Comparison of ENCODE assay signal across 18 cellular contexts in genomic region chr3:126541628-126542339, GRCh38. TPM values are rescaled to one million over a fixed set of nuclear protein-coding genes. Genes with fewer than 3 reads are reported as not detected.
DNase-seq lines count a peak whose midpoint lies in the region; ATAC-seq and TF ChIP-seq lines count a peak whose summit lies in the region.
"Had no signal": no experiment of that assay in that cellular context is flagged by ENCODE, and none has a peak within 500 bp of the region (broad histone marks: within the 10 kb centered on the region; RNA-seq: fewer than 3 reads in every experiment).

No MANE protein-coding gene starts in this region.

- no peaks in the 10 kb centered on the region for H3K9me3 ChIP-seq in endodermal cell (ENCODE audit: control insufficient read depth, low read length)
- H3K9me3 ChIP-seq in neuronal stem cell (replicated peaks in 1 of 2; ENCODE audit: control insufficient read depth in 2 of 2, insufficient read depth in 1 of 2, low read depth in 1 of 2, low read length in 2 of 2): no peaks in the 10 kb centered on the region
- H3K9me3 ChIP-seq in upper lobe of left lung: no peaks in the 10 kb centered on the region
- H3K9me3 ChIP-seq: tibial artery had no signal

- peaks cover 3% of the 10 kb centered on the region for H3K4me1 Mint-ChIP-seq in activated naive CD4-positive, alpha-beta T cell treated with anti-CD3 and anti-CD28 coated beads, Interleukin-2, amount 10 ng/mL, durations not matched to agents 7 days and 5 days
- H3K4me1 Mint-ChIP-seq in endodermal cell: no peaks in the 10 kb centered on the region
- H3K4me1 Mint-ChIP-seq: activated CD4-positive, alpha-beta T cell treated with anti-CD3 and anti-CD28 coated beads for 36 hours had no signal

- H3K27me3 ChIP-seq in endodermal cell (ENCODE audit: control insufficient read depth, insufficient read depth, low read length, poor library complexity, severe bottlenecking) (no peaks in the 10 kb centered on the region), neuronal stem cell (ENCODE audit: control insufficient read depth in 3 of 3, insufficient read depth in 3 of 3, low read depth in 1 of 3, low read length in 3 of 3) (peaks cover 0 to 28% (median 2%) of the 10 kb centered on the region in 3 experiments), upper lobe of left lung (peaks cover 0 to 13% (median 3%) of the 10 kb centered on the region in 4 donors)

- H2BK120ac ChIP-seq in neuronal stem cell (ENCODE audit: low read depth, low read length): no peak overlapping the region

- no peak overlapping the region for H3K18ac ChIP-seq in neuronal stem cell (ENCODE audit: low read length)

- TF ChIP-seq EP300 in upper lobe of left lung (IDR thresholded peaks at IDR 0.05): no peak

- no peak overlapping the region for H3K4me2 ChIP-seq in neuronal stem cell (ENCODE audit: insufficient read depth, low read length, poor library complexity, severe bottlenecking)
- H3K4me2 ChIP-seq: PC-9 had no signal

- H3K9ac ChIP-seq in endodermal cell (ENCODE audit: extremely low read depth, low read length, poor library complexity, severe bottlenecking) (no peak overlapping the region), neuronal stem cell (ENCODE audit: low read depth, low read length, poor library complexity) (no peak overlapping the region)

- H2AK5ac ChIP-seq in neuronal stem cell (ENCODE audit: low read depth, low read length): no peak overlapping the region

- TF ChIP-seq POLR2A in upper lobe of left lung (IDR thresholded peaks at IDR 0.05): no peak

- H2BK12ac ChIP-seq in neuronal stem cell (ENCODE audit: low read length): no peak overlapping the region

- H2AFZ ChIP-seq in neuronal stem cell (ENCODE audit: low read length): no peak overlapping the region
- H2AFZ ChIP-seq: PC-9 had no signal

- peak; percentile 14 for DNase-seq in activated naive CD4-positive, alpha-beta T cell treated with anti-CD3 and anti-CD28 coated beads, Interleukin-2, amount 10 ng/mL, durations not matched to agents 7 days and 5 days
- no peak for DNase-seq in activated naive CD4-positive, alpha-beta T cell (lab: John Stamatoyannopoulos, UW)
- peak; percentile 50 for DNase-seq in endodermal cell
- no peak for DNase-seq in neuronal stem cell (ENCODE audit: low spot score)
- peak; percentile 18 to 82 for DNase-seq in upper lobe of left lung
- no peak for DNase-seq in NCI-H128 (lab: John Stamatoyannopoulos, UW; ENCODE audit: unreplicated experiment)
- no peak for DNase-seq in GM19238 (ENCODE audit: insufficient read length, low spot score)
- no peak for DNase-seq in putamen (ENCODE audit: low spot score)
- DNase-seq: activated CD4-positive, alpha-beta T cell treated with anti-CD3 and anti-CD28 coated beads for 36 hours; effector memory CD4-positive, alpha-beta T cell; NCI-H1417; PC-9 had no signal

- no peaks in the 10 kb centered on the region for H3K79me1 ChIP-seq in neuronal stem cell (ENCODE audit: low read depth, low read length)

- no peaks in the 10 kb centered on the region for H3K36me3 ChIP-seq in endodermal cell (ENCODE audit: control insufficient read depth, insufficient read depth, low read length)
- no peaks in the 10 kb centered on the region for H3K36me3 ChIP-seq in neuronal stem cell (replicated peaks in 1 of 2; ENCODE audit: control insufficient read depth in 2 of 2, insufficient read depth in 2 of 2, low read length in 2 of 2)
- no peaks in the 10 kb centered on the region for H3K36me3 ChIP-seq in upper lobe of left lung
- H3K36me3 ChIP-seq: tibial artery had no signal

- no peak overlapping the region for H2BK5ac ChIP-seq in neuronal stem cell (ENCODE audit: low read length)

- H3K27ac ChIP-seq in endodermal cell (ENCODE audit: low read depth, low read length) (no peak overlapping the region), neuronal stem cell (replicated peaks; ENCODE audit: low read length) (no peak overlapping the region), upper lobe of left lung (no peak overlapping the region)
- H3K27ac ChIP-seq: PC-9, tibial artery had no signal

- CTCF ChIA-PET in activated naive CD4-positive, alpha-beta T cell treated with anti-CD3 and anti-CD28 coated beads, Interleukin-2, amount 10 ng/mL, durations not matched to agents 7 days and 5 days (lab: Charles Lee): no interaction called here

- H3K4me3 ChIP-seq in endodermal cell (ENCODE audit: low read length): no peak overlapping the region
- peak overlapping the region in 1 of 2 donors; percentile 33 for H3K4me3 ChIP-seq in neuronal stem cell (ENCODE audit: low read length in 2 of 2)
- no peak overlapping the region for H3K4me3 ChIP-seq in upper lobe of left lung
- H3K4me3 ChIP-seq: PC-9, tibial artery had no signal

- H3K4me3 Mint-ChIP-seq in activated naive CD4-positive, alpha-beta T cell treated with anti-CD3 and anti-CD28 coated beads, Interleukin-2, amount 10 ng/mL, durations not matched to agents 7 days and 5 days: no peak overlapping the region
- H3K4me3 Mint-ChIP-seq in endodermal cell: no peak overlapping the region
- H3K4me3 Mint-ChIP-seq: activated CD4-positive, alpha-beta T cell treated with anti-CD3 and anti-CD28 coated beads for 36 hours; brain; naive thymus-derived CD4-positive, alpha-beta T cell had no signal

- H3K4ac ChIP-seq in neuronal stem cell (ENCODE audit: low read length): no peak overlapping the region

- H4K8ac ChIP-seq in neuronal stem cell (ENCODE audit: low read depth, low read length): peak overlapping the region; percentile 75

- H3K9me3 Mint-ChIP-seq in activated naive CD4-positive, alpha-beta T cell treated with anti-CD3 and anti-CD28 coated beads, Interleukin-2, amount 10 ng/mL, durations not matched to agents 7 days and 5 days: peaks cover 5% of the 10 kb centered on the region
- H3K9me3 Mint-ChIP-seq in endodermal cell: peaks cover 1% of the 10 kb centered on the region
- H3K9me3 Mint-ChIP-seq: activated T-helper 2 cell treated with anti-CD3 and anti-CD28 coated beads, Interferon-gamma antibody, Interleukin-2, Interleukin-4, amounts not matched to agents 10 μg/mL and 5 μg/mL and 100 μg/mL, durations not matched to agents 14 hours and 24 hours and 36 hours; brain had no signal

- peaks cover 2% of the 10 kb centered on the region for H3K36me3 Mint-ChIP-seq in activated naive CD4-positive, alpha-beta T cell treated with anti-CD3 and anti-CD28 coated beads, Interleukin-2, amount 10 ng/mL, durations not matched to agents 7 days and 5 days
- no peaks in the 10 kb centered on the region for H3K36me3 Mint-ChIP-seq in endodermal cell (ENCODE audit: low read depth)
- H3K36me3 Mint-ChIP-seq: brain; naive thymus-derived CD4-positive, alpha-beta T cell had no signal

- no peak for ATAC-seq in upper lobe of left lung (ENCODE audit: low FRiP score in 2 of 2)
- ATAC-seq: activated CD4-positive, alpha-beta T cell treated with anti-CD3 and anti-CD28 coated beads for 36 hours; naive thymus-derived CD4-positive, alpha-beta T cell had no signal

- H2BK15ac ChIP-seq in neuronal stem cell (ENCODE audit: low read length): no peak overlapping the region

- H3K27me3 Mint-ChIP-seq in activated naive CD4-positive, alpha-beta T cell treated with anti-CD3 and anti-CD28 coated beads, Interleukin-2, amount 10 ng/mL, durations not matched to agents 7 days and 5 days: peaks cover 18% of the 10 kb centered on the region
- peaks cover 11% of the 10 kb centered on the region for H3K27me3 Mint-ChIP-seq in endodermal cell (ENCODE audit: insufficient read depth)
- H3K27me3 Mint-ChIP-seq: brain had no signal

- H3K27ac Mint-ChIP-seq in activated naive CD4-positive, alpha-beta T cell treated with anti-CD3 and anti-CD28 coated beads, Interleukin-2, amount 10 ng/mL, durations not matched to agents 7 days and 5 days: no peak overlapping the region
- H3K27ac Mint-ChIP-seq in endodermal cell: no peak overlapping the region
- H3K27ac Mint-ChIP-seq: activated CD4-positive, alpha-beta T cell treated with anti-CD3 and anti-CD28 coated beads for 36 hours; activated T-helper 2 cell treated with anti-CD3 and anti-CD28 coated beads, Interferon-gamma antibody, Interleukin-2, Interleukin-4, amounts not matched to agents 10 μg/mL and 5 μg/mL and 100 μg/mL, durations not matched to agents 14 hours and 24 hours and 36 hours; naive thymus-derived CD4-positive, alpha-beta T cell had no signal

- no peak overlapping the region for H3K14ac ChIP-seq in neuronal stem cell (ENCODE audit: low read length)

- no peak overlapping the region for H4K91ac ChIP-seq in neuronal stem cell (ENCODE audit: low read depth, low read length, poor library complexity)

- H3K4me1 ChIP-seq in endodermal cell (ENCODE audit: control insufficient read depth, insufficient read depth, low read length) (no peaks in the 10 kb centered on the region), neuronal stem cell (ENCODE audit: control insufficient read depth in 2 of 2, insufficient read depth in 1 of 2, low read depth in 1 of 2, low read length in 2 of 2) (no peaks in the 10 kb centered on the region), upper lobe of left lung (peaks cover 0 to 20% (median 8%) of the 10 kb centered on the region in 4 donors)

- H3K23ac ChIP-seq in neuronal stem cell (ENCODE audit: low read depth, low read length, poor library complexity): no peak overlapping the region

- WGBS in endodermal cell (ENCODE audit: insufficient coverage in 1 of 2, insufficient read length in 1 of 2), 2 experiments: 97% methylated on average over 79 to 101 of the region's 101 CpGs
- WGBS in neuronal stem cell (ENCODE audit: extremely low coverage in 2 of 2, insufficient read length in 2 of 2, insufficient replicate concordance in 1 of 2), 2 donors: no CpG with 5 or more reads among the region's 101 CpGs
- 67 to 75% methylated on average over 49 to 95 of the region's 101 CpGs for WGBS in upper lobe of left lung, 2 donors

- TF ChIP-seq CTCF in endodermal cell (conservative IDR thresholded peaks at IDR 0.05) (no peak), upper lobe of left lung (IDR thresholded peaks at IDR 0.05) (no peak)

RNA-seq across cellular contexts. Expression of gene C3orf22, which starts 16.9 kb away (rescaled TPM):
- not detected for total RNA-seq in endodermal cell
- not detected for polyA plus RNA-seq in endodermal cell (2013, experiment 1 of 2)
- polyA plus RNA-seq in endodermal cell (2013, experiment 2 of 2): not detected
- 0.03 TPM for polyA plus RNA-seq in neuronal stem cell (2013, experiment 1 of 2)
- polyA plus RNA-seq in neuronal stem cell (2013, experiment 2 of 2): not detected
- total RNA-seq in upper lobe of left lung: not detected
- total RNA-seq: activated CD4-positive, alpha-beta T cell treated with anti-CD3 and anti-CD28 coated beads for 36 hours; activated T-helper 2 cell treated with anti-CD3 and anti-CD28 coated beads, Interferon-gamma antibody, Interleukin-2, Interleukin-4, amounts not matched to agents 10 μg/mL and 5 μg/mL and 100 μg/mL, durations not matched to agents 14 hours and 24 hours and 36 hours; naive thymus-derived CD4-positive, alpha-beta T cell; NCI-H460; PC-9 had no signal
- polyA plus RNA-seq: AG04450; naive thymus-derived CD4-positive, alpha-beta T cell had no signal

RNA-seq across cellular contexts. Expression of gene CHST13, which starts 17.8 kb away (rescaled TPM):
- total RNA-seq in endodermal cell: 1 to 10 TPM; 1.6 to 6.7 TPM
- polyA plus RNA-seq in endodermal cell (2013, experiment 1 of 2): 0.64 TPM
- polyA plus RNA-seq in endodermal cell (2013, experiment 2 of 2): 0.37 TPM
- 1.4 TPM for polyA plus RNA-seq in neuronal stem cell (2013, experiment 1 of 2)
- polyA plus RNA-seq in neuronal stem cell (2013, experiment 2 of 2): 1.6 TPM
- 1 to 10 TPM in 3 of 6 donors, under 1 TPM in 1, not detected in 2; 0.57 to 3.1 (median 2.0) TPM for total RNA-seq in upper lobe of left lung
- total RNA-seq: activated CD4-positive, alpha-beta T cell treated with anti-CD3 and anti-CD28 coated beads for 36 hours; activated T-helper 2 cell treated with anti-CD3 and anti-CD28 coated beads, Interferon-gamma antibody, Interleukin-2, Interleukin-4, amounts not matched to agents 10 μg/mL and 5 μg/mL and 100 μg/mL, durations not matched to agents 14 hours and 24 hours and 36 hours; NCI-H460 had no signal
- polyA plus RNA-seq: AG04450; naive thymus-derived CD4-positive, alpha-beta T cell had no signal

RNA-seq across cellular contexts. Expression of gene UROC1, which starts 24.2 kb away (rescaled TPM):
- total RNA-seq in endodermal cell (not detected), upper lobe of left lung (not detected)
- not detected for polyA plus RNA-seq in endodermal cell (2013, experiment 1 of 2)
- not detected for polyA plus RNA-seq in endodermal cell (2013, experiment 2 of 2)
- not detected for polyA plus RNA-seq in neuronal stem cell (2013, experiment 1 of 2)
- polyA plus RNA-seq in neuronal stem cell (2013, experiment 2 of 2): 0.03 TPM
- total RNA-seq: activated CD4-positive, alpha-beta T cell treated with anti-CD3 and anti-CD28 coated beads for 36 hours; activated T-helper 2 cell treated with anti-CD3 and anti-CD28 coated beads, Interferon-gamma antibody, Interleukin-2, Interleukin-4, amounts not matched to agents 10 μg/mL and 5 μg/mL and 100 μg/mL, durations not matched to agents 14 hours and 24 hours and 36 hours; naive thymus-derived CD4-positive, alpha-beta T cell; NCI-H460; PC-9 had no signal
- polyA plus RNA-seq: AG04450; naive thymus-derived CD4-positive, alpha-beta T cell had no signal

Comparison
In these comparisons a context has a peak if more than half of its experiments do, and no peak if none do; other contexts are left out.
1. DNase-seq: peak in activated naive CD4-positive, alpha-beta T cell treated with anti-CD3 and anti-CD28 coated beads, Interleukin-2, amount 10 ng/mL, durations not matched to agents 7 days and 5 days (single experiment), endodermal cell (single experiment) and upper lobe of left lung (2 of 2); none in activated naive CD4-positive, alpha-beta T cell (0 of 4), neuronal stem cell (single experiment), NCI-H128 (single experiment), GM19238 (single experiment) and putamen (single experiment).